ENCODE assay signal across 20 cellular contexts in the genomic region with DNA sequence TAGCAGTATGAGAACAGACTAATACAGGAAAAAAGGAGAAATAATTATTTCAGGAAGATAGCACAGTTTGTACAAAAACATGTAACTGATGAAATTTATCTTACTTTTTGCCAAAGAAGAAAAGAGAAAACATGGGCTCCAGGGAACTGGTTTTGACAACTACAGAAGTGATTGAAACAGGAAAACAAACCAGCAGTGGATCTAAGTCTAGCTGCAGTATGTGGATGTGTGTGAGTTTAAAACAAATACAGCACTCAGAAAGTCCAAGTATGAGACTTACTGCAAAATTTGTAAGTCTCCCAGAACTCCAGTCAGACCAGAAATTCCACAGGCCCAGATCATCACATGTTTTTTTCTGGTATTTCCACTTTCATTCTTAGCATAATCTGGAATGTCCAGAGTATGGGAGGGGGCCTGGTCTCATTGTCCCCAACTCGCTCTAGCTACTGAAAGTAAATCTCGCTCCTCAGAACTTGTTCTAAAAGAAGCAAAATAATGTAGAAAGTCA.
"Had no signal": no experiment of that assay in that cellular context is flagged by ENCODE, and none has a peak within 500 bp of the region (broad histone marks: within the 10 kb centered on the region; RNA-seq: fewer than 3 reads in every experiment).

No MANE protein-coding gene starts in this region.

- H3K27ac Mint-ChIP-seq: activated CD4-positive, alpha-beta T cell treated with anti-CD3 and anti-CD28 coated beads, Interleukin-2, amount 10 ng/mL, durations not matched to agents 24 days and 14 days; activated CD8-positive, alpha-beta T cell treated with anti-CD3 and anti-CD28 coated beads, Interleukin-2, amount 10 ng/mL, durations not matched to agents 7 days and 5 days; activated naive CD4-positive, alpha-beta T cell treated with anti-CD3 and anti-CD28 coated beads, Interleukin-2, amount 50 U/mL, for 72 hours; activated T-cell treated with anti-CD3 and anti-CD28 coated beads, Interleukin-2, amount 50 U/mL, for 72 hours; stimulated activated memory B cell treated with anti-CD40 and anti-IgM and Interleukin-4, amounts not matched to agents 10 μg/mL and 1 μg/mL and 100 μg/mL, for 72 hours had no signal

- H3K9me3 ChIP-seq: colonic mucosa, uterus had no signal

- H3K4me3 ChIP-seq: cardiac muscle cell, colonic mucosa, heart left ventricle, sigmoid colon, tibial artery, uterus had no signal

- H3K4me1 Mint-ChIP-seq: activated CD4-positive, alpha-beta T cell treated with anti-CD3 and anti-CD28 coated beads, Interleukin-2, amount 10 ng/mL, durations not matched to agents 24 days and 14 days; stimulated activated memory B cell treated with anti-CD40 and anti-IgM and Interleukin-4, amounts not matched to agents 10 μg/mL and 1 μg/mL and 100 μg/mL, for 72 hours had no signal

- H3K36me3 ChIP-seq: cardiac muscle cell, colonic mucosa, heart left ventricle, sigmoid colon, tibial artery, uterus had no signal

- H3K27me3 Mint-ChIP-seq: activated CD4-positive, alpha-beta T cell treated with anti-CD3 and anti-CD28 coated beads, Interleukin-2, amount 10 ng/mL, durations not matched to agents 24 days and 14 days; stimulated activated memory B cell treated with anti-CD40 and anti-IgM and Interleukin-4, amounts not matched to agents 10 μg/mL and 1 μg/mL and 100 μg/mL, for 72 hours had no signal

- H3K4me1 ChIP-seq: colonic mucosa, foreskin keratinocyte, sigmoid colon, uterus had no signal

- H3K27me3 ChIP-seq: cardiac muscle cell, colonic mucosa, foreskin keratinocyte, heart left ventricle, sigmoid colon, tibial artery, uterus had no signal

- H3K27ac ChIP-seq: cardiac muscle cell, colonic mucosa, foreskin keratinocyte, heart left ventricle, sigmoid colon, uterus had no signal

- ATAC-seq: activated CD8-positive, alpha-beta T cell treated with anti-CD3 and anti-CD28 coated beads, Interleukin-2, amount 10 ng/mL, durations not matched to agents 7 days and 5 days; activated naive CD4-positive, alpha-beta T cell treated with anti-CD3 and anti-CD28 coated beads, Interleukin-2, amount 50 U/mL, for 72 hours; activated T-cell treated with anti-CD3 and anti-CD28 coated beads, Interleukin-2, amount 50 U/mL, for 72 hours; esophagus mucosa; foreskin keratinocyte; heart left ventricle; left colon; stimulated activated memory B cell treated with anti-CD40 and anti-IgM and Interleukin-4, amounts not matched to agents 10 μg/mL and 1 μg/mL and 100 μg/mL, for 72 hours had no signal

- H3K4me3 Mint-ChIP-seq: activated CD4-positive, alpha-beta T cell treated with anti-CD3 and anti-CD28 coated beads, Interleukin-2, amount 10 ng/mL, durations not matched to agents 24 days and 14 days; activated CD8-positive, alpha-beta T cell treated with anti-CD3 and anti-CD28 coated beads, Interleukin-2, amount 10 ng/mL, durations not matched to agents 7 days and 5 days; activated T-cell treated with anti-CD3 and anti-CD28 coated beads, Interleukin-2, amount 50 U/mL, for 72 hours; stimulated activated memory B cell treated with anti-CD40 and anti-IgM and Interleukin-4, amounts not matched to agents 10 μg/mL and 1 μg/mL and 100 μg/mL, for 72 hours had no signal

- DNase-seq: activated CD4-positive, alpha-beta T cell treated with anti-CD3 and anti-CD28 coated beads, Interleukin-2, amount 10 ng/mL, durations not matched to agents 24 days and 14 days; activated CD4-positive, CD25-positive, alpha-beta regulatory T cell; activated CD8-positive, alpha-beta memory T cell treated with anti-CD3 and anti-CD28 coated beads, Interleukin-2, amount 50 U/mL, for 4 hours; activated CD8-positive, alpha-beta T cell treated with anti-CD3 and anti-CD28 coated beads, Interleukin-2, amount 10 ng/mL, durations not matched to agents 7 days and 5 days; activated gamma-delta T cell; activated T-cell treated with anti-CD3 and anti-CD28 coated beads, Interleukin-2, amount 50 U/mL, for 72 hours; colonic mucosa; foreskin keratinocyte; heart left ventricle; left colon; midbrain; sigmoid colon; stimulated activated CD4-positive, alpha-beta T cell treated with anti-CD3 and anti-CD28 coated beads, Interleukin-12 subunit alpha, Interleukin-12 subunit beta, amount 100 ng/mL, for 4 hours; stimulated activated CD4-positive, alpha-beta T cell treated with anti-CD3 and anti-CD28 coated beads, Interleukin-2, amount 100 ng/mL, for 24 hours; uterus had no signal
